8 cellular contexts compared by ENCODE assay signal in genomic region chr6:52724406-52725121, GRCh38. TPM values are rescaled to one million over a fixed set of nuclear protein-coding genes. Genes with fewer than 3 reads are reported as not detected.
DNase-seq lines count a peak whose midpoint lies in the region; ATAC-seq and TF ChIP-seq lines count a peak whose summit lies in the region.

No MANE protein-coding gene starts in this region.

- no peaks in the 10 kb centered on the region for H3K9me3 ChIP-seq in OCI-LY1 (ENCODE audit: low read length)
- H3K9me3 ChIP-seq in tibial artery = no peaks in the 10 kb centered on the region

- H3K4me1 ChIP-seq in OCI-LY1 (ENCODE audit: insufficient read depth, low read length, severe bottlenecking) (peaks cover 18% of the 10 kb centered on the region), tibial artery (peaks cover 0 to 40% (median 15%) of the 10 kb centered on the region in 4 donors)

- no peaks in the 10 kb centered on the region for H3K27me3 Mint-ChIP-seq in neural crest cell (ENCODE audit: low read depth)

- no peaks in the 10 kb centered on the region for H3K9me2 ChIP-seq in OCI-LY1 (ENCODE audit: low read depth, low read length)

- intact Hi-C loops in tibial artery (cut with DNase I; ENCODE audit: low total_unique reads) = no loop called here

- DNase-seq in DMS153 treated with DMSO at 0.1 percent for 48 hours (lab: John Stamatoyannopoulos, UW; ENCODE audit: unreplicated experiment) (peak; percentile 59), HK-2 (ENCODE audit: unreplicated experiment) (peak; percentile 53), fibroblast of gingiva (ENCODE audit: low read depth) (peak; percentile 69), neural crest cell (ENCODE audit: low read depth, low spot score) (peak; percentile 59), tibial artery (peak; percentile 87 to 93)
- peak; percentile 73 for DNase-seq in activated CD8-positive, alpha-beta memory T cell treated with anti-CD3 and anti-CD28 coated beads, Interleukin-2, amount 50 U/mL, for 48 hours

- H3K9me3 Mint-ChIP-seq in neural crest cell = peaks cover 7% of the 10 kb centered on the region

- H3K4me1 Mint-ChIP-seq in neural crest cell = peaks cover 4% of the 10 kb centered on the region

- H4K20me1 ChIP-seq in OCI-LY1 (ENCODE audit: insufficient read depth, low read length) = no peaks in the 10 kb centered on the region

- H3K4me2 ChIP-seq in OCI-LY1 (ENCODE audit: low read length) = peak overlapping the region; percentile 17; the same call in 1 of the 2 replicates

- H3F3A ChIP-seq in OCI-LY1 (ENCODE audit: insufficient read depth, low read length) = no peaks in the 10 kb centered on the region

- H3K9ac ChIP-seq in OCI-LY1 (ENCODE audit: low read length) = no peak overlapping the region

- H3K36me3 ChIP-seq in OCI-LY1 (ENCODE audit: insufficient read depth, low read length) (no peaks in the 10 kb centered on the region), tibial artery (no peaks in the 10 kb centered on the region)

- H3K4me3 ChIP-seq in OCI-LY1 (ENCODE audit: low read depth, low read length, poor library complexity, severe bottlenecking) (no peak overlapping the region), tibial artery (no peak overlapping the region)

- peak overlapping the region; percentile 4; the same call in 1 of the 2 replicates for H2AFZ ChIP-seq in OCI-LY1 (ENCODE audit: low read length)

- no peak overlapping the region for H3K4me3 Mint-ChIP-seq in neural crest cell

- TF ChIP-seq CTCF in OCI-LY1 (IDR thresholded peaks at IDR 0.05; ENCODE audit: low read length) (peak; percentile 94), neural crest cell (conservative IDR thresholded peaks at IDR 0.05) (peak; percentile 77), tibial artery (IDR thresholded peaks at IDR 0.05) (peak; percentile 40 to 49)

- no peaks in the 10 kb centered on the region for H3K36me3 Mint-ChIP-seq in neural crest cell (ENCODE audit: low read depth)

- H3K27me3 ChIP-seq in OCI-LY1 (ENCODE audit: insufficient read depth, low read length) = no peaks in the 10 kb centered on the region; the same call in 1 of the 2 replicates
- no peaks in the 10 kb centered on the region for H3K27me3 ChIP-seq in tibial artery

- H3K27ac ChIP-seq in OCI-LY1 (ENCODE audit: low read depth, low read length, poor library complexity, severe bottlenecking) (peak overlapping the region; percentile 24), tibial artery (peak overlapping the region; percentile 52 to 77)

- H3K79me2 ChIP-seq in OCI-LY1 (ENCODE audit: insufficient read depth, low read length) = no peaks in the 10 kb centered on the region

- H3K27ac Mint-ChIP-seq in neural crest cell (ENCODE audit: unreplicated experiment) = no peak overlapping the region

- ATAC-seq in GM21381 (IDR thresholded peaks at IDR 0.05; ENCODE audit: unreplicated experiment) = peak; percentile 99

RNA-seq across cellular contexts. Expression of gene GSTA2, which starts 38.7 kb away (rescaled TPM):
- total RNA-seq in neural crest cell = not detected in 2 replicates

RNA-seq across cellular contexts. Expression of gene TMEM14A, which starts 53.7 kb away (rescaled TPM):
- total RNA-seq in neural crest cell = 25.0 and 27.8 TPM in 2 replicates
